Comparison of ENCODE assay signal across 1 cellular context in genomic region chr12:117098361-117099217, GRCh38.
TF ChIP-seq lines count a peak whose summit lies in the region.

No MANE protein-coding gene starts in this region.

TF ChIP-seq in K562, 482 proteins besides CTCF, POLR2A, EP300 and RAD21 (continued from another document):
- TF ChIP-seq, protein P1, sequence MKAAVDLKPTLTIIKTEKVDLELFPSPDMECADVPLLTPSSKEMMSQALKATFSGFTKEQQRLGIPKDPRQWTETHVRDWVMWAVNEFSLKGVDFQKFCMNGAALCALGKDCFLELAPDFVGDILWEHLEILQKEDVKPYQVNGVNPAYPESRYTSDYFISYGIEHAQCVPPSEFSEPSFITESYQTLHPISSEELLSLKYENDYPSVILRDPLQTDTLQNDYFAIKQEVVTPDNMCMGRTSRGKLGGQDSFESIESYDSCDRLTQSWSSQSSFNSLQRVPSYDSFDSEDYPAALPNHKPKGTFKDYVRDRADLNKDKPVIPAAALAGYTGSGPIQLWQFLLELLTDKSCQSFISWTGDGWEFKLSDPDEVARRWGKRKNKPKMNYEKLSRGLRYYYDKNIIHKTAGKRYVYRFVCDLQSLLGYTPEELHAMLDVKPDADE (conservative IDR thresholded peaks at IDR 0.05; ENCODE audit: control insufficient read depth, low read depth, low read length), result 0 out of 2 replicates have a peak, but pooled peaks have one; percentile 28
- peak in 2 of 3 experiments; percentile 12 to 52 for TF ChIP-seq YY1 (IDR thresholded peaks at IDR 0.05; ENCODE audit: borderline replicate concordance in 1 of 3, control insufficient read depth in 1 of 3, extremely low read depth in 1 of 3, insufficient read depth in 3 of 3, insufficient read length in 1 of 3, insufficient replicate concordance in 2 of 3, low read depth in 1 of 3, low read length in 2 of 3)
- TF ChIP-seq ADNP (tag; IDR thresholded peaks at IDR 0.05), result peak; percentile 91
- TF ChIP-seq E2F6 (IDR thresholded peaks at IDR 0.05; ENCODE audit: borderline replicate concordance in 1 of 2, extremely low read depth in 1 of 2, insufficient read depth in 1 of 2, insufficient read length in 1 of 2, low read depth in 1 of 2, low read length in 1 of 2, poor library complexity in 1 of 2, severe bottlenecking in 1 of 2), result no peak
- no peak for TF ChIP-seq ZC3H11A (IDR thresholded peaks at IDR 0.05; ENCODE audit: low read depth, low read length)
- TF ChIP-seq HDAC2 (IDR thresholded peaks at IDR 0.05), result peak; percentile 9; the same call in 1 of the 2 replicates
- TF ChIP-seq ZNF395 (CRISPR knock-in tag; IDR thresholded peaks at IDR 0.05), result peak; percentile 43; the same call in 1 of the 2 replicates
- no peak for TF ChIP-seq ZNF217 (CRISPR knock-in tag; IDR thresholded peaks at IDR 0.05)
- no peak for TF ChIP-seq HNRNPK (IDR thresholded peaks at IDR 0.05; ENCODE audit: low read depth, low read length, poor library complexity, severe bottlenecking)
- TF ChIP-seq PCBP1 (IDR thresholded peaks at IDR 0.05; ENCODE audit: low read depth, low read length, poor library complexity, severe bottlenecking), result peak; percentile 87
- 0 out of 4 replicates have a peak, but pooled peaks of 1 of the 2 experiments have one; percentile 12 for TF ChIP-seq HDAC1 (IDR thresholded peaks at IDR 0.05)
- TF ChIP-seq SAP30 (IDR thresholded peaks at IDR 0.05; ENCODE audit: borderline replicate concordance, insufficient read depth, low read depth, low read length, poor library complexity, severe bottlenecking), result peak; percentile 7
- TF ChIP-seq PPARD (CRISPR knock-in tag; IDR thresholded peaks at IDR 0.05), result no peak
- TF ChIP-seq RBM22 (IDR thresholded peaks at IDR 0.05; ENCODE audit: low read depth, low read length, poor library complexity, severe bottlenecking), result peak; percentile 40
- peak; percentile 99 for TF ChIP-seq CC2D1A (IDR thresholded peaks at IDR 0.05)
